Comparison of ENCODE assay signal across 1 cellular context in the genomic region with DNA sequence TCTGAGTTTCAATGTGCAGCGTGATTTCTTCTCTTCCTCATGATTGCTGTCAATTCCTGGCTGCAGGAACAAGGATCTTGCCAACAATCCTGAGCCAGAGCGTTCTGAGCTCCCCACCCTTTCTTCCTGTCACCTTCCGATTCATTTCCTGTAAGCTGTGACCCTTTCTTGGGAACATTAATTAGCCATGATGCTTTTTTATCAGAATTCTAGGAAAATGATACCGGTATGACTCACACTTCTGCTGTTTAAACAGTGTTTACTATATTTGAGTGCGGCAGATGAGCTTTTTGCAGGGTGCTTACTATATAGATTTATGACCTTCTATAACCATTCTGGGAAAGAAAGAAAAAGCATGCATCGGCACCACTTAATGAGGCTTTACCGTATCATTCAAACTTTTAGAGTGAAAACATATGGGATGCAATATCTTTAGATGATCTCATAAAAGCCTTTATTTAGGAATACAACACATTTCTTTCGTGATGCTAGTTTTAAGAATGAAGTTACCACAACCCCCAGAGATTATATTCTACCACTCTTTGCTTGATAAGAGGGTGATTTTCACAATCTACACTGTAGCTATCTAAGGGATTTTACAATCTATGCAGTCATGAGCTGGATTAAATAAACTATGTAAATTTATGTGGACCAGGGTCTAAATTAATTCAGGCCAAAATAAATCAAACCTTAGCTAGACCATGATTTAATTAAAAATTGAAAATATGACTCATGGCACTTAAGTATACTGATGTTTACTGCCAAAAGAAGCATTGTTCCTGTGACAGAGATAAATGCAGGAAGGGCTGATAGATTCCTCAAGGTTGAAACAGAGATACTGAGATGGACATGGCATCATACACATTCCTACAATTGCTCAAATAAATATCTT.
TF ChIP-seq lines count a peak whose summit lies in the region.

No MANE protein-coding gene starts in this region.

TF ChIP-seq in WTC11, 78 proteins besides CTCF, POLR2A, EP300 and RAD21 (continued from another document):
- TF ChIP-seq KAT7 (CRISPR knock-in tag; IDR thresholded peaks at IDR 0.05; ENCODE audit: borderline replicate concordance): no peak
- TF ChIP-seq, protein P1, sequence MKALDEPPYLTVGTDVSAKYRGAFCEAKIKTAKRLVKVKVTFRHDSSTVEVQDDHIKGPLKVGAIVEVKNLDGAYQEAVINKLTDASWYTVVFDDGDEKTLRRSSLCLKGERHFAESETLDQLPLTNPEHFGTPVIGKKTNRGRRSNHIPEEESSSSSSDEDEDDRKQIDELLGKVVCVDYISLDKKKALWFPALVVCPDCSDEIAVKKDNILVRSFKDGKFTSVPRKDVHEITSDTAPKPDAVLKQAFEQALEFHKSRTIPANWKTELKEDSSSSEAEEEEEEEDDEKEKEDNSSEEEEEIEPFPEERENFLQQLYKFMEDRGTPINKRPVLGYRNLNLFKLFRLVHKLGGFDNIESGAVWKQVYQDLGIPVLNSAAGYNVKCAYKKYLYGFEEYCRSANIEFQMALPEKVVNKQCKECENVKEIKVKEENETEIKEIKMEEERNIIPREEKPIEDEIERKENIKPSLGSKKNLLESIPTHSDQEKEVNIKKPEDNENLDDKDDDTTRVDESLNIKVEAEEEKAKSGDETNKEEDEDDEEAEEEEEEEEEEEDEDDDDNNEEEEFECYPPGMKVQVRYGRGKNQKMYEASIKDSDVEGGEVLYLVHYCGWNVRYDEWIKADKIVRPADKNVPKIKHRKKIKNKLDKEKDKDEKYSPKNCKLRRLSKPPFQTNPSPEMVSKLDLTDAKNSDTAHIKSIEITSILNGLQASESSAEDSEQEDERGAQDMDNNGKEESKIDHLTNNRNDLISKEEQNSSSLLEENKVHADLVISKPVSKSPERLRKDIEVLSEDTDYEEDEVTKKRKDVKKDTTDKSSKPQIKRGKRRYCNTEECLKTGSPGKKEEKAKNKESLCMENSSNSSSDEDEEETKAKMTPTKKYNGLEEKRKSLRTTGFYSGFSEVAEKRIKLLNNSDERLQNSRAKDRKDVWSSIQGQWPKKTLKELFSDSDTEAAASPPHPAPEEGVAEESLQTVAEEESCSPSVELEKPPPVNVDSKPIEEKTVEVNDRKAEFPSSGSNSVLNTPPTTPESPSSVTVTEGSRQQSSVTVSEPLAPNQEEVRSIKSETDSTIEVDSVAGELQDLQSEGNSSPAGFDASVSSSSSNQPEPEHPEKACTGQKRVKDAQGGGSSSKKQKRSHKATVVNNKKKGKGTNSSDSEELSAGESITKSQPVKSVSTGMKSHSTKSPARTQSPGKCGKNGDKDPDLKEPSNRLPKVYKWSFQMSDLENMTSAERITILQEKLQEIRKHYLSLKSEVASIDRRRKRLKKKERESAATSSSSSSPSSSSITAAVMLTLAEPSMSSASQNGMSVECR (CRISPR knock-in tag; IDR thresholded peaks at IDR 0.05; ENCODE audit: borderline replicate concordance): no peak
- TF ChIP-seq GRHL2 (CRISPR knock-in tag; IDR thresholded peaks at IDR 0.05; ENCODE audit: insufficient replicate concordance, severe bottlenecking): no peak
- TF ChIP-seq RELA (CRISPR knock-in tag; IDR thresholded peaks at IDR 0.05; ENCODE audit: borderline replicate concordance): no peak
- TF ChIP-seq RORB (CRISPR knock-in tag; IDR thresholded peaks at IDR 0.05): no peak
- no peak for TF ChIP-seq ZNF121 (CRISPR knock-in tag; IDR thresholded peaks at IDR 0.05)
